ENCODE assay signal across 9 cellular contexts in genomic region chr5:110751902-110752762, GRCh38. TPM values are rescaled to one million over a fixed set of nuclear protein-coding genes. Genes with fewer than 3 reads are reported as not detected.
DNase-seq lines count a peak whose midpoint lies in the region; ATAC-seq, FAIRE-seq and TF ChIP-seq lines count a peak whose summit lies in the region.
"Had no signal": no experiment of that assay in that cellular context is flagged by ENCODE, and none has a peak within 500 bp of the region (broad histone marks: within the 10 kb centered on the region; RNA-seq: fewer than 3 reads in every experiment).

No MANE protein-coding gene starts in this region.

- no TSS peak for BruUV-seq in A673 (replicated peaks; lab: Mats Ljungman, UMichigan)

- H3K4me3 Mint-ChIP-seq in CD4-positive, CD25-positive, alpha-beta regulatory T cell, result peak overlapping the region in 2 of 4 donors; percentile 1 to 68

- CTCF ChIA-PET in A673 (lab: Charles Lee), result no interaction called here

- peak; percentile 99 for FAIRE-seq in GM19239 (lab: Jason Lieb, UNC)

- TF ChIP-seq CTCF in right atrium auricular region (IDR thresholded peaks at IDR 0.05) (no peak), A673 (conservative IDR thresholded peaks at IDR 0.05; ENCODE audit: low read depth, low read length) (no peak)

- peak overlapping the region; percentile 15 to 77 (median 61) for H3K27ac Mint-ChIP-seq in CD4-positive, CD25-positive, alpha-beta regulatory T cell

- H3K27me3 Mint-ChIP-seq in CD4-positive, CD25-positive, alpha-beta regulatory T cell, result no peaks in the 10 kb centered on the region

- POLR2A ChIA-PET in A673 (lab: Charles Lee; ENCODE audit: low non-redundant PET), result no interaction called here

- H3K4me3 ChIP-seq in CD4-positive, CD25-positive, alpha-beta regulatory T cell (ENCODE audit: low read depth, low read length), result peak overlapping the region; percentile 21
- no peak overlapping the region for H3K4me3 ChIP-seq in right atrium auricular region
- H3K4me3 ChIP-seq in A673 (ENCODE audit: low read depth, low read length, poor library complexity, severe bottlenecking), result no peak overlapping the region
- H3K4me3 ChIP-seq: thoracic aorta had no signal

- peak; percentile 83 to 86 for ATAC-seq in CD4-positive, CD25-positive, alpha-beta regulatory T cell (ENCODE audit: low read depth in 2 of 2)
- peak; percentile 96 for ATAC-seq in HG03095 (IDR thresholded peaks at IDR 0.05; ENCODE audit: unreplicated experiment)

- H3K9me3 ChIP-seq in CD4-positive, CD25-positive, alpha-beta regulatory T cell (ENCODE audit: control insufficient read depth in 2 of 2, low read length in 2 of 2), result no peaks in the 10 kb centered on the region
- H3K9me3 ChIP-seq in right atrium auricular region, result no peaks in the 10 kb centered on the region
- no peaks in the 10 kb centered on the region for H3K9me3 ChIP-seq in A673 (ENCODE audit: low read depth, low read length, poor library complexity, severe bottlenecking)
- H3K9me3 ChIP-seq: thoracic aorta had no signal

- peaks cover 21% of the 10 kb centered on the region for H3K4me1 ChIP-seq in CD4-positive, CD25-positive, alpha-beta regulatory T cell (ENCODE audit: control insufficient read depth, insufficient read depth, low read length, poor library complexity, severe bottlenecking)
- H3K4me1 ChIP-seq in right atrium auricular region (no peaks in the 10 kb centered on the region), A673 (ENCODE audit: insufficient read depth, low read length, poor library complexity, severe bottlenecking) (no peaks in the 10 kb centered on the region)

- H3K4me1 Mint-ChIP-seq in CD4-positive, CD25-positive, alpha-beta regulatory T cell, result peaks cover 32 to 62% (median 49%) of the 10 kb centered on the region in 4 donors

- no peaks in the 10 kb centered on the region for H3K9me3 Mint-ChIP-seq in CD4-positive, CD25-positive, alpha-beta regulatory T cell

- peaks cover 17% of the 10 kb centered on the region for H3K36me3 ChIP-seq in CD4-positive, CD25-positive, alpha-beta regulatory T cell (ENCODE audit: control insufficient read depth, insufficient read depth, low read length)
- peaks cover 34% of the 10 kb centered on the region for H3K36me3 ChIP-seq in right atrium auricular region
- peaks cover 6% of the 10 kb centered on the region for H3K36me3 ChIP-seq in A673 (ENCODE audit: insufficient read depth, low read length, poor library complexity, severe bottlenecking)

- DNase-seq in CD4-positive, CD25-positive, alpha-beta regulatory T cell, result peak; percentile 6 to 75 (median 40)
- DNase-seq in GM19239 (ENCODE audit: insufficient read length, low spot score) (peak; percentile 36), right atrium auricular region (ENCODE audit: low spot score) (no peak), substantia nigra (lab: John Stamatoyannopoulos, UW) (no peak), DMS79 (lab: John Stamatoyannopoulos, UW) (no peak), A673 (ENCODE audit: low spot score) (no peak)
- DNase-seq in activated gamma-delta T cell treated with anti-CD3 and anti-CD28 coated beads, Interleukin-2, amount 50 U/mL, for 16 hours (ENCODE audit: low read depth), result peak; percentile 12

- H3K27me3 ChIP-seq in CD4-positive, CD25-positive, alpha-beta regulatory T cell (ENCODE audit: control insufficient read depth, insufficient read depth, low read length), result no peaks in the 10 kb centered on the region
- no peaks in the 10 kb centered on the region for H3K27me3 ChIP-seq in right atrium auricular region
- no peaks in the 10 kb centered on the region for H3K27me3 ChIP-seq in A673 (replicated peaks; ENCODE audit: insufficient read depth, low read depth, low read length, poor library complexity)

- peaks cover 47% of the 10 kb centered on the region for H3K36me3 Mint-ChIP-seq in CD4-positive, CD25-positive, alpha-beta regulatory T cell

- peak overlapping the region; percentile 68 for H3K27ac ChIP-seq in CD4-positive, CD25-positive, alpha-beta regulatory T cell (ENCODE audit: insufficient read depth, low read length, poor library complexity, severe bottlenecking)
- H3K27ac ChIP-seq in right atrium auricular region, result no peak overlapping the region
- H3K27ac ChIP-seq in substantia nigra (ENCODE audit: low read depth, low read length, poor library complexity, severe bottlenecking), result no peak overlapping the region
- H3K27ac ChIP-seq in A673 (ENCODE audit: low read depth, low read length, poor library complexity, severe bottlenecking), result no peak overlapping the region
- H3K27ac ChIP-seq: thoracic aorta had no signal

- intact Hi-C loops in A673 (cut with micrococcal nuclease; ENCODE audit: unreplicated experiment), result loop anchor here (10.0 kb wide), 2 partner anchors 113 to 343 kb away; partner anchors contain the start of gene WDR36

RNA-seq across cellular contexts. Expression of gene SLC25A46, which starts 13.3 kb away (rescaled TPM):
- 31.8 TPM for total RNA-seq in CD4-positive, CD25-positive, alpha-beta regulatory T cell
- polyA plus RNA-seq in CD4-positive, CD25-positive, alpha-beta regulatory T cell, result 10 to 100 TPM; 28.2 to 34.7 (median 31.4) TPM
- total RNA-seq in right atrium auricular region (10 to 100 TPM; 35.4 to 52.7 TPM), A673 (2021) (25.2 and 27.2 TPM in 2 replicates)

RNA-seq across cellular contexts. Expression of gene TMEM232, which starts 25.7 kb away (rescaled TPM):
- 1.0 TPM for total RNA-seq in CD4-positive, CD25-positive, alpha-beta regulatory T cell
- 1 to 10 TPM in 2 of 4 donors, not detected in 2; 1.9 to 2.1 TPM for polyA plus RNA-seq in CD4-positive, CD25-positive, alpha-beta regulatory T cell
- total RNA-seq in right atrium auricular region (1 to 10 TPM; 1.1 to 1.2 TPM), A673 (2021) (0.82 and 1.6 TPM in 2 replicates)

Comparison
In these comparisons a context has a peak if more than half of its experiments do, and no peak if none do; other contexts are left out.
1. DNase-seq: peak in CD4-positive, CD25-positive, alpha-beta regulatory T cell (3 of 3), GM19239 (single experiment) and activated gamma-delta T cell treated with anti-CD3 and anti-CD28 coated beads, Interleukin-2, amount 50 U/mL, for 16 hours (single experiment); none in right atrium auricular region (single experiment), substantia nigra (0 of 49), DMS79 (single experiment) and A673 (single experiment).